In the genomic region with DNA sequence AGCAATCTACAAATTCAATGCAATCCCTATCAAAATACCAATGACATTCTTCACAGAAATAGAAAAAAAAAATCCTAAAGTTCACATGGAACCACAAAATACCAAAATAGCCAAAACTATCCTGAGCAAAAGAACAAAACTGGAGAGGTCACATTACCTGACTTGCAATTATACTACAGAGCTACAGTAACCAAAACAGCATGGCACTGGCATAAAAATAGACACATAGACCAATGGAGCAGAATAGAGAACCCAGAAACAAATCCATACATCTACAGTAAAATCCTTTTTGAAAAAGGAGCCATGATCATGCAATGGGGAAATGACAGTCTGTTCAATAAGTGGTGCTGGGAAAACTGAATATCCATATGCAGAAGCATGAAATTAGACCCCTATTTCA, we compare ENCODE assay signal across 1 cellular context. TPM values are rescaled to one million over a fixed set of nuclear protein-coding genes. Genes with fewer than 3 reads are reported as not detected.
"Had no signal": no experiment of that assay in that cellular context is flagged by ENCODE, and none has a peak within 500 bp of the region (broad histone marks: within the 10 kb centered on the region; RNA-seq: fewer than 3 reads in every experiment).

No MANE protein-coding gene starts in this region.

RNA-seq across cellular contexts. Expression of a gene that starts 51.5 kb away (rescaled TPM):
- total RNA-seq: G401 had no signal
